ENCODE assay signal across 10 cellular contexts in genomic region chr17:74433421-74434121, GRCh38. TPM values are rescaled to one million over a fixed set of nuclear protein-coding genes. Genes with fewer than 3 reads are reported as not detected.
DNase-seq lines count a peak whose midpoint lies in the region; FAIRE-seq and TF ChIP-seq lines count a peak whose summit lies in the region.
"Had no signal": no experiment of that assay in that cellular context is flagged by ENCODE, and none has a peak within 500 bp of the region (broad histone marks: within the 10 kb centered on the region; RNA-seq: fewer than 3 reads in every experiment).

No MANE protein-coding gene starts in this region.

- H3K14ac ChIP-seq in trophoblast cell (ENCODE audit: low read length): no peak overlapping the region

- no peaks in the 10 kb centered on the region for H3K4me1 ChIP-seq in CD8-positive, alpha-beta memory T cell (ENCODE audit: insufficient read depth, low read length)
- H3K4me1 ChIP-seq in ascending aorta (peaks cover 0 to 41% of the 10 kb centered on the region in 2 donors), iPS-18a (ENCODE audit: control insufficient read depth, low read depth, low read length) (peaks cover 19% of the 10 kb centered on the region), trophoblast cell (ENCODE audit: control insufficient read depth in 1 of 2, insufficient read depth in 2 of 2, low read length in 2 of 2) (peaks cover 17 to 24% of the 10 kb centered on the region in 2 experiments)

- CTCF ChIA-PET in CD8-positive, alpha-beta memory T cell (lab: Charles Lee): interaction anchor here (1.1 to 1.4 kb wide), 2 partner anchors 61 to 63 kb away, joined by 3 read pairs; no protein-coding TSS in a partner anchor

- no peak for TF ChIP-seq POLR2A in GM12891 (IDR thresholded peaks at IDR 0.05; ENCODE audit: low read depth, low read length)

- H3K79me1 ChIP-seq in trophoblast cell (ENCODE audit: low read length): peaks cover 11% of the 10 kb centered on the region

- peaks cover 6 to 19% (median 16%) of the 10 kb centered on the region in 5 donors for H3K9me3 Mint-ChIP-seq in CD8-positive, alpha-beta memory T cell

- no peak for FAIRE-seq in GM12891 (lab: Jason Lieb, UNC)

- H3K27ac ChIP-seq in CD8-positive, alpha-beta memory T cell (ENCODE audit: low read depth, low read length): peak overlapping the region; percentile 38
- peak overlapping the region; percentile 97 to 99 for H3K27ac ChIP-seq in ascending aorta
- H3K27ac ChIP-seq in iPS-18a (ENCODE audit: low read length): no peak overlapping the region
- H3K27ac ChIP-seq in trophoblast cell (ENCODE audit: low read depth, low read length): no peak overlapping the region

- H2BK120ac ChIP-seq in trophoblast cell (ENCODE audit: insufficient read depth, low read length, poor library complexity): no peak overlapping the region

- no peak overlapping the region for H2BK12ac ChIP-seq in trophoblast cell (ENCODE audit: low read length)

- POLR2A ChIA-PET in CD8-positive, alpha-beta memory T cell (lab: Charles Lee): no interaction called here

- no peak overlapping the region for H4K8ac ChIP-seq in trophoblast cell (ENCODE audit: low read depth, low read length)

- peaks cover 31 to 49% of the 10 kb centered on the region in 2 donors for H3K27me3 Mint-ChIP-seq in CD8-positive, alpha-beta memory T cell

- peak; percentile 9 to 50 (median 32) for TF ChIP-seq CTCF in ascending aorta (IDR thresholded peaks at IDR 0.05)

- no peak overlapping the region for H3K4ac ChIP-seq in trophoblast cell (ENCODE audit: low read depth, low read length)

- H2AFZ ChIP-seq in trophoblast cell (ENCODE audit: insufficient read depth, low read length, poor library complexity): no peak overlapping the region

- intact Hi-C loops in ascending aorta (cut with DNase I): loop anchor here (1.0 to 5.0 kb wide), 3 partner anchors 10 to 1141 kb away; partner anchors contain the start of gene FDXR

- no peak for DNase-seq in CD8-positive, alpha-beta memory T cell
- DNase-seq in ascending aorta (ENCODE audit: low spot score in 2 of 2) (peak in 1 of 2 donors; percentile 77), trophoblast cell (no peak), NCI-H2227 (lab: John Stamatoyannopoulos, UW; ENCODE audit: unreplicated experiment) (no peak), NCI-H1048 (lab: John Stamatoyannopoulos, UW) (no peak), GM12891 (ENCODE audit: insufficient read length, low spot score) (no peak)
- DNase-seq in stimulated activated CD4-positive, alpha-beta T cell treated with anti-CD3 and anti-CD28 coated beads, Interleukin-2, amount 100 ng/mL, for 48 hours: no peak
- DNase-seq: activated CD8-positive, alpha-beta T cell treated with anti-CD3 and anti-CD28 coated beads, Interleukin-2, amount 10 ng/mL, durations not matched to agents 7 days and 5 days; NCI-H2081 had no signal

- peak overlapping the region in 1 of 8 donors; percentile 75 for H3K27ac Mint-ChIP-seq in CD8-positive, alpha-beta memory T cell
- H3K27ac Mint-ChIP-seq: activated CD8-positive, alpha-beta T cell treated with anti-CD3 and anti-CD28 coated beads, Interleukin-2, amount 10 ng/mL, durations not matched to agents 7 days and 5 days had no signal

- H3K4me2 ChIP-seq in trophoblast cell (ENCODE audit: low read length): peak overlapping the region; percentile 70

- H3K36me3 ChIP-seq in CD8-positive, alpha-beta memory T cell (ENCODE audit: insufficient read depth, low read length): no peaks in the 10 kb centered on the region
- no peaks in the 10 kb centered on the region for H3K36me3 ChIP-seq in ascending aorta
- no peaks in the 10 kb centered on the region for H3K36me3 ChIP-seq in iPS-18a (ENCODE audit: control insufficient read depth, low read depth, low read length)
- no peaks in the 10 kb centered on the region for H3K36me3 ChIP-seq in trophoblast cell (ENCODE audit: control insufficient read depth in 1 of 2, insufficient read depth in 2 of 2, low read length in 2 of 2)

- peaks cover 0 to 5% (median under 1%) of the 10 kb centered on the region in 3 donors for H3K36me3 Mint-ChIP-seq in CD8-positive, alpha-beta memory T cell

- H3K79me2 ChIP-seq in trophoblast cell (ENCODE audit: control insufficient read depth, insufficient read depth, low read length, poor library complexity): no peaks in the 10 kb centered on the region

- H2AK5ac ChIP-seq in trophoblast cell (ENCODE audit: low read length): no peak overlapping the region

- H4K91ac ChIP-seq in trophoblast cell (ENCODE audit: low read depth, low read length): no peak overlapping the region

- peaks cover 6 to 20% (median 15%) of the 10 kb centered on the region in 3 donors for H3K4me1 Mint-ChIP-seq in CD8-positive, alpha-beta memory T cell

- H3K9ac ChIP-seq in iPS-18a (ENCODE audit: low read length): no peak overlapping the region
- no peak overlapping the region for H3K9ac ChIP-seq in trophoblast cell (ENCODE audit: low read length)

- peak overlapping the region in 1 of 7 donors; percentile 38 for H3K4me3 Mint-ChIP-seq in CD8-positive, alpha-beta memory T cell
- H3K4me3 Mint-ChIP-seq: activated CD8-positive, alpha-beta T cell treated with anti-CD3 and anti-CD28 coated beads, Interleukin-2, amount 10 ng/mL, durations not matched to agents 7 days and 5 days had no signal

- no peaks in the 10 kb centered on the region for H3K9me3 ChIP-seq in CD8-positive, alpha-beta memory T cell (ENCODE audit: low read length)
- H3K9me3 ChIP-seq in ascending aorta: peaks cover 0 to 3% of the 10 kb centered on the region in 2 donors
- no peaks in the 10 kb centered on the region for H3K9me3 ChIP-seq in iPS-18a (ENCODE audit: control insufficient read depth, low read depth, low read length)
- peaks cover 2% of the 10 kb centered on the region for H3K9me3 ChIP-seq in trophoblast cell (ENCODE audit: insufficient read depth, low read depth, low read length)

- H3K4me3 ChIP-seq in CD8-positive, alpha-beta memory T cell (ENCODE audit: low read length): no peak overlapping the region
- H3K4me3 ChIP-seq in ascending aorta (peak overlapping the region; percentile 68 to 95), iPS-18a (ENCODE audit: low read length) (peak overlapping the region; percentile 84), trophoblast cell (ENCODE audit: low read depth, low read length) (no peak overlapping the region)

- no peak overlapping the region for H2BK5ac ChIP-seq in trophoblast cell (ENCODE audit: low read depth, low read length, poor library complexity)

- peaks cover 13% of the 10 kb centered on the region for H3K27me3 ChIP-seq in CD8-positive, alpha-beta memory T cell (ENCODE audit: insufficient read depth, low read length, poor library complexity, severe bottlenecking)
- H3K27me3 ChIP-seq in ascending aorta: no peaks in the 10 kb centered on the region
- H3K27me3 ChIP-seq in iPS-18a (ENCODE audit: control insufficient read depth, insufficient read depth, low read length): peaks cover 36% of the 10 kb centered on the region
- H3K27me3 ChIP-seq in trophoblast cell (ENCODE audit: insufficient read depth, low read length): peaks cover 4% of the 10 kb centered on the region

- WGBS in trophoblast cell (ENCODE audit: extremely low coverage, insufficient coverage, insufficient read length): no CpG with 5 or more reads among the region's 17 CpGs

- H4K12ac ChIP-seq in trophoblast cell (ENCODE audit: low read depth, low read length): no peak overlapping the region

- no peak overlapping the region for H3K23ac ChIP-seq in trophoblast cell (ENCODE audit: low read length)

- no peak overlapping the region for H3K18ac ChIP-seq in trophoblast cell (ENCODE audit: low read length)

TF ChIP-seq in GM12891, 5 proteins besides CTCF, POLR2A, EP300 and RAD21:
- TF ChIP-seq POLR2AphosphoS5 (IDR thresholded peaks at IDR 0.05; ENCODE audit: low read depth, low read length) (no peak), PAX5 (IDR thresholded peaks at IDR 0.05; ENCODE audit: insufficient read depth, low read length, severe bottlenecking) (no peak), SPI1 (IDR thresholded peaks at IDR 0.05; ENCODE audit: low read depth, low read length) (no peak)

RNA-seq across cellular contexts. Expression of gene GPRC5C, which starts 1.7 kb away (rescaled TPM):
- total RNA-seq in CD8-positive, alpha-beta memory T cell: under 1 TPM in 1 of 2 experiments, not detected in 1; 0.27 TPM
- not detected for polyA plus RNA-seq in CD8-positive, alpha-beta memory T cell
- 29.1 TPM for total RNA-seq in ascending aorta
- 26.2 and 26.4 TPM in 2 replicates for polyA plus RNA-seq in trophoblast cell (2013)
- 7.5 TPM for polyA plus RNA-seq in GM12891 (2012; ENCODE audit: low read depth, missing spikeins)

RNA-seq across cellular contexts. Expression of gene CD300A, which starts 32.9 kb away (rescaled TPM):
- 1 to 10 TPM; 3.1 to 3.8 TPM for total RNA-seq in CD8-positive, alpha-beta memory T cell
- 121 TPM for polyA plus RNA-seq in CD8-positive, alpha-beta memory T cell
- 21.9 TPM for total RNA-seq in ascending aorta
- 0.26 and 0.30 TPM in 2 replicates for polyA plus RNA-seq in trophoblast cell (2013)
- polyA plus RNA-seq in GM12891 (2012; ENCODE audit: low read depth, missing spikeins): 40.2 TPM

Comparison
In these comparisons a context has a peak if more than half of its experiments do, and no peak if none do; other contexts are left out.
1. H3K27ac ChIP-seq: peak in CD8-positive, alpha-beta memory T cell (single experiment) and ascending aorta (2 of 2); none in iPS-18a (single experiment) and trophoblast cell (single experiment).
2. H3K4me3 ChIP-seq: peak in ascending aorta (2 of 2) and iPS-18a (single experiment); none in CD8-positive, alpha-beta memory T cell (single experiment) and trophoblast cell (single experiment).
3. RNA of gene GPRC5C, which starts 1.7 kb away (total RNA-seq): 29.1 TPM in ascending aorta (single experiment); 0.27 TPM in CD8-positive, alpha-beta memory T cell; every median in the first group is over 10 times any median in the second.